ENCODE assay signal across 9 cellular contexts in genomic region chr10:26567349-26567721, GRCh38.
DNase-seq lines count a peak whose midpoint lies in the region; ATAC-seq and TF ChIP-seq lines count a peak whose summit lies in the region.
"Had no signal": no experiment of that assay in that cellular context is flagged by ENCODE, and none has a peak within 500 bp of the region (broad histone marks: within the 10 kb centered on the region; RNA-seq: fewer than 3 reads in every experiment).

No MANE protein-coding gene starts in this region.

- no peak overlapping the region for H3K27ac Mint-ChIP-seq in activated naive CD8-positive, alpha-beta T cell treated with anti-CD3 and anti-CD28 coated beads, Interleukin-2, amount 50 U/mL, for 24 hours

- no peak for ATAC-seq in activated naive CD8-positive, alpha-beta T cell treated with anti-CD3 and anti-CD28 coated beads, Interleukin-2, amount 50 U/mL, for 24 hours
- ATAC-seq in GM18868 (IDR thresholded peaks at IDR 0.05; ENCODE audit: unreplicated experiment): no peak

- intact Hi-C loops in ascending aorta (cut with DNase I): no loop called here

- H3K27me3 Mint-ChIP-seq in activated naive CD8-positive, alpha-beta T cell treated with anti-CD3 and anti-CD28 coated beads, Interleukin-2, amount 50 U/mL, for 24 hours: no peaks in the 10 kb centered on the region

- no peak overlapping the region for H3K27ac ChIP-seq in ascending aorta
- no peak overlapping the region for H3K27ac ChIP-seq in skin epidermis

- H3K9me3 ChIP-seq in ascending aorta: no peaks in the 10 kb centered on the region
- no peaks in the 10 kb centered on the region for H3K9me3 ChIP-seq in iPS-15b (ENCODE audit: control insufficient read depth, insufficient read depth, low read length)

- H3K27me3 ChIP-seq in ascending aorta (no peaks in the 10 kb centered on the region), iPS-15b (ENCODE audit: control insufficient read depth, insufficient read depth, low read length) (peaks cover 5% of the 10 kb centered on the region)

- H3K36me3 ChIP-seq in ascending aorta (no peaks in the 10 kb centered on the region), iPS-15b (ENCODE audit: control insufficient read depth, insufficient read depth, low read length) (no peaks in the 10 kb centered on the region)

- no peak overlapping the region for H3K4me3 Mint-ChIP-seq in activated naive CD8-positive, alpha-beta T cell treated with anti-CD3 and anti-CD28 coated beads, Interleukin-2, amount 50 U/mL, for 24 hours

- peaks cover 2% of the 10 kb centered on the region for H3K4me1 Mint-ChIP-seq in activated naive CD8-positive, alpha-beta T cell treated with anti-CD3 and anti-CD28 coated beads, Interleukin-2, amount 50 U/mL, for 24 hours

- H3K36me3 Mint-ChIP-seq in activated naive CD8-positive, alpha-beta T cell treated with anti-CD3 and anti-CD28 coated beads, Interleukin-2, amount 50 U/mL, for 24 hours (ENCODE audit: low read depth): peaks cover 70% of the 10 kb centered on the region

- no peak for TF ChIP-seq CTCF in ascending aorta (IDR thresholded peaks at IDR 0.05)

- peaks cover 18% of the 10 kb centered on the region for H3K9me3 Mint-ChIP-seq in activated naive CD8-positive, alpha-beta T cell treated with anti-CD3 and anti-CD28 coated beads, Interleukin-2, amount 50 U/mL, for 24 hours

- H3K4me1 ChIP-seq in ascending aorta (no peaks in the 10 kb centered on the region), iPS-15b (ENCODE audit: control insufficient read depth, insufficient read depth, low read length) (no peaks in the 10 kb centered on the region)

- H3K9ac ChIP-seq in iPS-15b (ENCODE audit: low read depth, low read length): no peak overlapping the region

- DNase-seq in NCI-H1417 (lab: John Stamatoyannopoulos, UW) (peak in 2 of 3 experiments; percentile 22 to 54), NCI-H1417 treated with DMSO at 0.1 percent for 48 hours (lab: John Stamatoyannopoulos, UW) (no peak), ascending aorta (ENCODE audit: low spot score in 2 of 2) (no peak), T-helper 1 cell (no peak)
- DNase-seq in activated naive CD8-positive, alpha-beta T cell treated with anti-CD3 and anti-CD28 coated beads, Interleukin-2, amount 50 U/mL, for 24 hours: no peak
- DNase-seq: HCEC 1CT had no signal

- peak overlapping the region; percentile 39 to 55 for H3K4me3 ChIP-seq in ascending aorta
- H3K4me3 ChIP-seq in iPS-15b (ENCODE audit: low read depth, low read length): peak overlapping the region; percentile 69
- peak overlapping the region in 4 of 7 experiments; percentile 26 to 38 (median 32) for H3K4me3 ChIP-seq in skin epidermis

Comparison
In these comparisons a context has a peak if more than half of its experiments do, and no peak if none do; other contexts are left out.
1. DNase-seq: peak in NCI-H1417 (2 of 3); none in NCI-H1417 treated with DMSO at 0.1 percent for 48 hours (single experiment), ascending aorta (0 of 2), T-helper 1 cell (0 of 5) and activated naive CD8-positive, alpha-beta T cell treated with anti-CD3 and anti-CD28 coated beads, Interleukin-2, amount 50 U/mL, for 24 hours (single experiment).
2. Peak in every context shown above with its lines, with median percentiles within 50 percentile points of each other: H3K4me3 ChIP-seq.